Comparison of ENCODE assay signal across 14 cellular contexts in the genomic region with DNA sequence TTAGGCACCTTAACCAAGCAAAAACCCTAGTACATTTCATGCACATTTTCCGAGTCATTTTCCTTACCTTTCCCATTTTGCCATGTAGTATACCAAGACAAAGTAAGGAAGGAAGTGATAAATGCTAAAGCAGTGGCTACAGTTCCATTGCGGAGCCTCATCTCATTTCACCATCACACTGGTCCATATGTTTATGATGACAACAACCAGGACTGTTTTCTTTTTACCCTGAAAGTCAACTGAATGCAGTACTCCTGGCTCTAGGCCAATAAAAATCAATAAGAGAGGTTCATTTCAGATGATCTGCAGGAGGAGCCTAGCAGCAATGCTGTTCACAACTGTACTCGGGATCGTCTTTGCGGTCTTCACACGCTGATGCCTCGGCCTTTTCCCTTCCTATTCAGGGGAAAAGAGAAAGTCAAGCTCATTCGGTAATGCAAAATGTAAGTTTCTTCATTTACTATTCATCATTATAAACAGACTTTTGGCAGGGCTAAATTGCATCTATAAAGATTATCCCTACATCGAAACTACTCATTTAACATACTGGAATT. TPM values are rescaled to one million over a fixed set of nuclear protein-coding genes. Genes with fewer than 3 reads are reported as not detected.
DNase-seq lines count a peak whose midpoint lies in the region; ATAC-seq and TF ChIP-seq lines count a peak whose summit lies in the region.
"Had no signal": no experiment of that assay in that cellular context is flagged by ENCODE, and none has a peak within 500 bp of the region (broad histone marks: within the 10 kb centered on the region; RNA-seq: fewer than 3 reads in every experiment).

No MANE protein-coding gene starts in this region.

- TF ChIP-seq CTCF in natural killer cell (IDR thresholded peaks at IDR 0.05) (no peak), uterus (IDR thresholded peaks at IDR 0.05) (no peak), left lung (IDR thresholded peaks at IDR 0.05) (no peak)

- no peak overlapping the region for H3K9ac ChIP-seq in endocrine pancreas (ENCODE audit: control insufficient read depth, insufficient read depth, low read length)

- no peaks in the 10 kb centered on the region for H3K27me3 Mint-ChIP-seq in natural killer cell (ENCODE audit: low read depth in 2 of 2)
- H3K27me3 Mint-ChIP-seq in natural killer cell treated with Interleukin-12 subunit alpha and Interleukin-12 subunit beta and Interleukin-15 and Interleukin-18, amount 100 ng/mL, for 72 hours, result no peaks in the 10 kb centered on the region
- H3K27me3 Mint-ChIP-seq in T-helper 17 cell, result no peaks in the 10 kb centered on the region

- peak overlapping the region; percentile 22 for H3K4me3 ChIP-seq in endocrine pancreas (ENCODE audit: control insufficient read depth, insufficient read depth, low read length)
- no peak overlapping the region for H3K4me3 ChIP-seq in uterus
- no peak overlapping the region for H3K4me3 ChIP-seq in left lung
- H3K4me3 ChIP-seq: SJSA1 had no signal

- peaks cover 7% of the 10 kb centered on the region for H3K36me3 ChIP-seq in endocrine pancreas (ENCODE audit: control insufficient read depth, insufficient read depth, low read length)
- no peaks in the 10 kb centered on the region for H3K36me3 ChIP-seq in uterus
- peaks cover 0 to 27% of the 10 kb centered on the region in 2 donors for H3K36me3 ChIP-seq in left lung
- H3K36me3 ChIP-seq: SJSA1, WERI-Rb-1 had no signal

- no peaks in the 10 kb centered on the region for H3K27me3 ChIP-seq in endocrine pancreas (ENCODE audit: control insufficient read depth, insufficient read depth, low read length)
- no peaks in the 10 kb centered on the region for H3K27me3 ChIP-seq in uterus
- no peaks in the 10 kb centered on the region for H3K27me3 ChIP-seq in left lung

- intact Hi-C loops in natural killer cell (cut with micrococcal nuclease), result no loop called here
- intact Hi-C loops in uterus (cut with DNase I; ENCODE audit: low total_unique reads), result no loop called here
- intact Hi-C loops in left lung (cut with DNase I), result no loop called here

- H3K4me3 Mint-ChIP-seq in natural killer cell (no peak overlapping the region), T-helper 17 cell (peak overlapping the region; percentile 77)
- H3K4me3 Mint-ChIP-seq in natural killer cell treated with Interleukin-12 subunit alpha and Interleukin-12 subunit beta and Interleukin-15 and Interleukin-18, amount 100 ng/mL, for 72 hours, result no peak overlapping the region

- H3K36me3 Mint-ChIP-seq in natural killer cell (peaks cover 6% of the 10 kb centered on the region), T-helper 17 cell (ENCODE audit: low read depth) (peaks cover 12% of the 10 kb centered on the region)
- peaks cover 4% of the 10 kb centered on the region for H3K36me3 Mint-ChIP-seq in natural killer cell treated with Interleukin-12 subunit alpha and Interleukin-12 subunit beta and Interleukin-15 and Interleukin-18, amount 100 ng/mL, for 72 hours

- H3K9me3 Mint-ChIP-seq in natural killer cell, result no peaks in the 10 kb centered on the region
- H3K9me3 Mint-ChIP-seq in natural killer cell treated with Interleukin-12 subunit alpha and Interleukin-12 subunit beta and Interleukin-15 and Interleukin-18, amount 100 ng/mL, for 72 hours, result no peaks in the 10 kb centered on the region

- DNase-seq in natural killer cell (no peak), T-helper 17 cell (no peak), uterus (no peak), left lung (no peak)
- DNase-seq in natural killer cell treated with Interleukin-12 subunit alpha and Interleukin-12 subunit beta and Interleukin-15 and Interleukin-18, amount 100 ng/mL, for 72 hours (ENCODE audit: low spot score), result no peak
- DNase-seq in stimulated activated CD4-positive, alpha-beta T cell treated with anti-CD3 and anti-CD28 coated beads, Interleukin-15, amount 100 ng/mL, for 24 hours, result no peak
- DNase-seq: activated effector memory CD4-positive, alpha-beta T cell treated with anti-CD3 and anti-CD28 coated beads, Interleukin-2, amount 50 U/mL, for 16 hours; GDM1; right cardiac atrium; WERI-Rb-1 had no signal

- H3K27ac Mint-ChIP-seq in natural killer cell (peak overlapping the region; percentile 5 to 74), T-helper 17 cell (peak overlapping the region; percentile 98)
- peak overlapping the region in 1 of 2 donors; percentile 71 for H3K27ac Mint-ChIP-seq in natural killer cell treated with Interleukin-12 subunit alpha and Interleukin-12 subunit beta and Interleukin-15 and Interleukin-18, amount 100 ng/mL, for 72 hours

- H3K27ac ChIP-seq in uterus, result peak overlapping the region; percentile 12 to 38
- peak overlapping the region in 1 of 2 donors; percentile 46 for H3K27ac ChIP-seq in left lung
- H3K27ac ChIP-seq: SJSA1, WERI-Rb-1 had no signal

- H3K4me1 Mint-ChIP-seq in natural killer cell (peaks cover 61 to 69% of the 10 kb centered on the region in 2 donors), T-helper 17 cell (peaks cover 52% of the 10 kb centered on the region)
- peaks cover 28 to 46% of the 10 kb centered on the region in 2 donors for H3K4me1 Mint-ChIP-seq in natural killer cell treated with Interleukin-12 subunit alpha and Interleukin-12 subunit beta and Interleukin-15 and Interleukin-18, amount 100 ng/mL, for 72 hours (ENCODE audit: low read depth in 2 of 2)

- no peak for ATAC-seq in natural killer cell
- no peak for ATAC-seq in natural killer cell treated with Interleukin-12 subunit alpha and Interleukin-12 subunit beta and Interleukin-15 and Interleukin-18, amount 100 ng/mL, for 72 hours
- ATAC-seq in T-helper 17 cell, result no peak
- ATAC-seq in HG02610 (IDR thresholded peaks at IDR 0.05; ENCODE audit: unreplicated experiment), result no peak
- ATAC-seq in left lung, result no peak
- ATAC-seq: HCT116, right cardiac atrium had no signal

- TF ChIP-seq POLR2A in uterus (IDR thresholded peaks at IDR 0.05), result no peak

- no peaks in the 10 kb centered on the region for H3K9me3 ChIP-seq in T-helper 17 cell (ENCODE audit: control insufficient read depth, low read length, poor library complexity, severe bottlenecking)
- H3K9me3 ChIP-seq in endocrine pancreas (ENCODE audit: control insufficient read depth, low read length), result no peaks in the 10 kb centered on the region
- H3K9me3 ChIP-seq in uterus, result no peaks in the 10 kb centered on the region
- H3K9me3 ChIP-seq in left lung, result no peaks in the 10 kb centered on the region
- H3K9me3 ChIP-seq: SJSA1 had no signal

- H3K4me1 ChIP-seq in endocrine pancreas (ENCODE audit: control insufficient read depth, insufficient read depth, low read length) (peaks cover 22% of the 10 kb centered on the region), uterus (no peaks in the 10 kb centered on the region), left lung (peaks cover 0 to 60% of the 10 kb centered on the region in 2 donors)

RNA-seq across cellular contexts. Expression of a gene that starts 4.7 kb away (rescaled TPM):
- total RNA-seq in natural killer cell (100 to 1,000 TPM in 1 of 3 donors, 10 to 100 TPM in 2; 91.6 to 114 (median 96.4) TPM), T-helper 17 cell (100 to 1,000 TPM; 187 to 205 TPM), uterus (100 to 1,000 TPM in 1 of 4 donors, 10 to 100 TPM in 3; 25.9 to 107 (median 52.9) TPM), left lung (10 to 100 TPM; 51.7 to 79.8 TPM)
- 10 to 100 TPM; 23.1 to 25.0 TPM for total RNA-seq in natural killer cell treated with Interleukin-12 subunit alpha and Interleukin-12 subunit beta and Interleukin-15 and Interleukin-18, amount 100 ng/mL, for 72 hours
- total RNA-seq: SJSA1 had no signal
